Comparison of ENCODE assay signal across 1 cellular context in the genomic region with DNA sequence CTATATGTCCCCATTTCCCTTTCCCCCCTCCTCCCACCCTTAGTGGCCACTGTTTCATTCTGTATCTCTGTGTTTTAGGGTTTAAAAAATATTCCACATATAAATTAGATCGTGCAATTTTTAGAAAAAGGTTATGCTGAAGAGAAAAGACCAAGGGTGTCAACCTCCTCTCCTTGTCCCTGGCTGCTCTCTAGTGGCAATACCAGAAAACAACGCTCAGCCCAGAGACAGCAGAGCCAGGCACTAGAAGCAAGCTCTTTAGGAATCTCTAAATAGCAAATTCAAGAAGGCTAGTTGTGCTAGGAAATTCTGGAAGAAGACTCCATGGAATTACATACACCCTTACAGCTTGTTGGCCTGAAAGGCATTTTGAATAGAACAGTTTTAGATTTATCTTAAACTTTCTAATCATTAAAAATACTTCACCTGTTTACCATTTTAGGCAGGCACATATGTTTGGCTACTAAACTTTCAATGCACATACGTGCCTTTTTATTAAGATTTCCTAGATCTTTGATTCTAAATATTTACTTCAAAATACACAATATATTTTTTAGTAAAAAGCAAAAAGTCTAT.
TF ChIP-seq lines count a peak whose summit lies in the region.

No MANE protein-coding gene starts in this region.

TF ChIP-seq in IMR-90, 13 proteins besides CTCF, POLR2A, EP300 and RAD21:
- no peak for TF ChIP-seq CHD1 (IDR thresholded peaks at IDR 0.05; ENCODE audit: low read depth, low read length)
- TF ChIP-seq, protein P1, sequence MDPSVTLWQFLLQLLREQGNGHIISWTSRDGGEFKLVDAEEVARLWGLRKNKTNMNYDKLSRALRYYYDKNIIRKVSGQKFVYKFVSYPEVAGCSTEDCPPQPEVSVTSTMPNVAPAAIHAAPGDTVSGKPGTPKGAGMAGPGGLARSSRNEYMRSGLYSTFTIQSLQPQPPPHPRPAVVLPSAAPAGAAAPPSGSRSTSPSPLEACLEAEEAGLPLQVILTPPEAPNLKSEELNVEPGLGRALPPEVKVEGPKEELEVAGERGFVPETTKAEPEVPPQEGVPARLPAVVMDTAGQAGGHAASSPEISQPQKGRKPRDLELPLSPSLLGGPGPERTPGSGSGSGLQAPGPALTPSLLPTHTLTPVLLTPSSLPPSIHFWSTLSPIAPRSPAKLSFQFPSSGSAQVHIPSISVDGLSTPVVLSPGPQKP (IDR thresholded peaks at IDR 0.05; ENCODE audit: borderline replicate concordance, low read depth, low read length), result no peak
- TF ChIP-seq BHLHE40 (IDR thresholded peaks at IDR 0.05; ENCODE audit: low read depth, low read length), result no peak
- no peak for TF ChIP-seq FOS (IDR thresholded peaks at IDR 0.05; ENCODE audit: low read depth, low read length)
- TF ChIP-seq, protein P2, sequence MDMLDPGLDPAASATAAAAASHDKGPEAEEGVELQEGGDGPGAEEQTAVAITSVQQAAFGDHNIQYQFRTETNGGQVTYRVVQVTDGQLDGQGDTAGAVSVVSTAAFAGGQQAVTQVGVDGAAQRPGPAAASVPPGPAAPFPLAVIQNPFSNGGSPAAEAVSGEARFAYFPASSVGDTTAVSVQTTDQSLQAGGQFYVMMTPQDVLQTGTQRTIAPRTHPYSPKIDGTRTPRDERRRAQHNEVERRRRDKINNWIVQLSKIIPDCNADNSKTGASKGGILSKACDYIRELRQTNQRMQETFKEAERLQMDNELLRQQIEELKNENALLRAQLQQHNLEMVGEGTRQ (IDR thresholded peaks at IDR 0.05; ENCODE audit: low read depth, low read length), result no peak
- TF ChIP-seq RFX5 (IDR thresholded peaks at IDR 0.05; ENCODE audit: low read depth, low read length), result no peak
- TF ChIP-seq NFE2L2 (IDR thresholded peaks at IDR 0.05; ENCODE audit: low read depth, low read length), result no peak
- peak; percentile 92 for TF ChIP-seq SMC3 (IDR thresholded peaks at IDR 0.05; ENCODE audit: low read depth, low read length)
TF ChIP-seq in IMR-90: peak in this region for 1.
